In the genomic region with DNA sequence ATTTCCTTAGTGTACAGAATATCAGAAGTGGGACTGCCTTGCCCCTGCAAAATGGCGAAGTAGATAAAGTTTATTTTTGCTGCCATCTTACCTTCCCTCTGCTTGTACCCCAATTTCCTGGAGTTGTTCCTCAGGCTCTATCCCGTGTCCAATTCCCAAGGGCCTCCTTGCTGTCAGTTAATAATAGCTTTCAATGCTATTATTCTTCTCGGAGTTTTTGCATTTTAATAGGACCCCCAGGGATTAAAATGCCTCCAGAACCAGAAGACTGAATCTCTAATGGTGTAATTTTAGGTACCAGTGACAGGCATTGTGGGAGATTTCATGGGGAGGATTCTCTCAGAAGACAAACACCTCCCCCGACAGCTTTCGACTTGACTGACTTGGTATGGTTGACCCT, we compare ENCODE assay signal across 23 cellular contexts.
"Had no signal": no experiment of that assay in that cellular context is flagged by ENCODE, and none has a peak within 500 bp of the region (broad histone marks: within the 10 kb centered on the region; RNA-seq: fewer than 3 reads in every experiment).

No MANE protein-coding gene starts in this region.

- H3K9me3 ChIP-seq: MG63 had no signal

- H3K27ac ChIP-seq: SK-N-MC, VCaP had no signal

- H3K4me1 Mint-ChIP-seq: activated CD4-positive, alpha-beta memory T cell treated with anti-CD3 and anti-CD28 coated beads, Interleukin-2, amount 10 ng/mL, durations not matched to agents 7 days and 5 days; activated naive CD8-positive, alpha-beta T cell treated with anti-CD3 and anti-CD28 coated beads, Interleukin-2, amount 10 ng/mL, durations not matched to agents 7 days and 5 days had no signal

- H3K4me3 Mint-ChIP-seq: activated CD4-positive, alpha-beta memory T cell treated with anti-CD3 and anti-CD28 coated beads, Interleukin-2, amount 10 ng/mL, durations not matched to agents 7 days and 5 days; activated naive CD8-positive, alpha-beta T cell treated with anti-CD3 and anti-CD28 coated beads, Interleukin-2, amount 10 ng/mL, durations not matched to agents 7 days and 5 days had no signal

- H3K36me3 Mint-ChIP-seq: activated naive CD8-positive, alpha-beta T cell treated with anti-CD3 and anti-CD28 coated beads, Interleukin-2, amount 10 ng/mL, durations not matched to agents 7 days and 5 days had no signal

- H3K27me3 ChIP-seq: MG63 had no signal

- DNase-seq: activated CD4-positive, alpha-beta memory T cell treated with anti-CD3 and anti-CD28 coated beads, Interleukin-2, amount 10 ng/mL, durations not matched to agents 7 days and 5 days; activated CD4-positive, alpha-beta T cell treated with anti-CD3 and anti-CD28 coated beads, Interleukin-2, amount 50 U/mL, for 1 hour; activated CD4-positive, CD25-positive, alpha-beta regulatory T cell; activated CD8-positive, alpha-beta memory T cell treated with anti-CD3 and anti-CD28 coated beads, Interleukin-2, amount 50 U/mL, for 4 hours; activated naive CD4-positive, alpha-beta T cell treated with anti-CD3 and anti-CD28 coated beads, Interleukin-2, amount 50 U/mL, for 16 hours; activated naive CD8-positive, alpha-beta T cell treated with anti-CD3 and anti-CD28 coated beads, Interleukin-2, amount 10 ng/mL, durations not matched to agents 7 days and 5 days; aorta; MG63; MV-4-11; NCI-H1092 treated with DMSO at 0.1 percent for 48 hours; NCI-H1417 treated with DMSO at 0.1 percent for 48 hours; NCI-H1694 treated with DMSO at 0.1 percent for 48 hours; NCI-H2081; NCI-H510A treated with DMSO at 0.1 percent for 48 hours; NCI-H69; NK-92 treated with Interleukin-12 subunit alpha and Interleukin-12 subunit beta, amount 100 ng/mL, for 24 hours; RPMI8226; T-helper 1 cell had no signal

- H3K36me3 ChIP-seq: MG63 had no signal

- FAIRE-seq: bronchial epithelial cell had no signal

- ATAC-seq: Panc1, Right ventricle myocardium inferior had no signal

- H3K27ac Mint-ChIP-seq: activated CD4-positive, alpha-beta memory T cell treated with anti-CD3 and anti-CD28 coated beads, Interleukin-2, amount 10 ng/mL, durations not matched to agents 7 days and 5 days; activated naive CD8-positive, alpha-beta T cell treated with anti-CD3 and anti-CD28 coated beads, Interleukin-2, amount 10 ng/mL, durations not matched to agents 7 days and 5 days had no signal

- H3K4me3 ChIP-seq: MG63, SK-N-MC had no signal
